In the genomic region with DNA sequence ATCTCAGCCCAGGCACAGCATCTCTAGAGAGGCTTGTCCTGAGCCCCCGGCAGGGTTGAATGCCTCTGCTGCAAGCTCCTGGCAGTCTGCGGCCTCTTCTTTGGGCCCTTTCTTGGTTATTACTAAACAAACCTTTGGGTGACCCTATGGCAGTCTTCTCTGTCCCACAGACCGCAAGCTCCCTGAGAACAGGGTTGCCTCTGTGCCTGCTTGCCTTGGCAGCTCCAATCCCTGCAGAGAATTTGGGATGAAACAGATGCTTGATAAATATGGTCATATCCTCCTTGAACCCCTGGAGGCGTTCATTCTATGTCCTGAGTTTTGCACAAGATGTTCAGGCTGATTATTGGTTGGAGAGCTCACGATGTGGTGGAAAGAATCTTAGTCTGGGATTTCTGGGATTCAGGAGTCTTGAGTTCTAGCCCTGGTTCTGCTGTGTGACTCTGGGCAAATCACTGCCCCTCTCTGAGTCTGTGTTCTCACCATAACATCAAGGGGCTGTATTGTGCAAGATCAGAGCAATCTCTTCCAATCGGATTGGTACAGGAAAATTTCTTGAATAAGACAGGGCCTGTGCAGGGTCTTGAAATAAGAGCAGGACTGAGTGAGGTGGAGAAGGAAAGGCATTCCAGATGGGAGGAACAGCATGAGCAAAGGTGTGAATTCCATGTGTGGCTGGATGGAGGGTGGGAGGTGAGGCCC, we compare ENCODE assay signal across 22 cellular contexts. TPM values are rescaled to one million over a fixed set of nuclear protein-coding genes. Genes with fewer than 3 reads are reported as not detected.
A peak's percentile ranks its signal among the peaks of the same experiment; 100 is the strongest.
DNase-seq lines count a peak whose midpoint lies in the region; TF ChIP-seq lines count a peak whose summit lies in the region.
"Had no signal": no experiment of that assay in that cellular context is flagged by ENCODE, and none has a peak within 500 bp of the region (broad histone marks: within the 10 kb centered on the region; RNA-seq: fewer than 3 reads in every experiment).

No MANE protein-coding gene starts in this region.

- peaks cover 12% of the 10 kb centered on the region for H3K4me1 Mint-ChIP-seq in endodermal cell

- H3K9me3 ChIP-seq in NT2/D1 (ENCODE audit: insufficient read depth, low read length), result no peaks in the 10 kb centered on the region
- no peaks in the 10 kb centered on the region for H3K9me3 ChIP-seq in endodermal cell (ENCODE audit: control insufficient read depth, low read length)
- H3K9me3 ChIP-seq: neutrophil, upper lobe of right lung had no signal

- H3K4me3 ChIP-seq in NT2/D1 (ENCODE audit: insufficient read length, low read depth), result no peak overlapping the region
- no peak overlapping the region for H3K4me3 ChIP-seq in endodermal cell (ENCODE audit: low read length)
- H3K4me3 ChIP-seq in retinal pigment epithelial cell (ENCODE audit: low read length), result peak overlapping the region; percentile 32
- H3K4me3 ChIP-seq: dorsolateral prefrontal cortex, lung, skin epidermis, upper lobe of right lung had no signal

- H3K4me3 Mint-ChIP-seq in endodermal cell, result no peak overlapping the region
- H3K4me3 Mint-ChIP-seq: CD14-positive monocyte had no signal

- H3K27me3 ChIP-seq in NT2/D1 (ENCODE audit: insufficient read depth, insufficient read length) (no peaks in the 10 kb centered on the region), endodermal cell (ENCODE audit: control insufficient read depth, insufficient read depth, low read length, poor library complexity, severe bottlenecking) (no peaks in the 10 kb centered on the region)

- H3K4me1 ChIP-seq in NT2/D1 (ENCODE audit: insufficient read depth, insufficient read length) (peaks cover 27% of the 10 kb centered on the region), endodermal cell (ENCODE audit: control insufficient read depth, insufficient read depth, low read length) (peaks cover 4% of the 10 kb centered on the region)

- peak; percentile 42 for DNase-seq in EL
- DNase-seq in NT2/D1 (ENCODE audit: low read depth, low spot score), result no peak
- no peak for DNase-seq in endodermal cell
- DNase-seq in retinal pigment epithelial cell (ENCODE audit: low read depth), result no peak
- DNase-seq in C1 segment of cervical spinal cord (lab: John Stamatoyannopoulos, UW), result no peak
- no peak for DNase-seq in hepatic stellate cell (ENCODE audit: low spot score)
- DNase-seq in activated CD4-positive, CD25-positive, alpha-beta regulatory T cell treated with anti-CD3 and anti-CD28 coated beads, Interleukin-2, amount 50 U/mL, for 72 hours, result no peak
- DNase-seq: activated CD4-positive, alpha-beta T cell treated with anti-CD3 and anti-CD28 coated beads for 1 hour; activated naive CD4-positive, alpha-beta T cell; central memory CD4-positive, alpha-beta T cell; dorsolateral prefrontal cortex; MM.1S; NCI-H1436; NCI-H774; SW 1271; upper lobe of right lung had no signal

- no peaks in the 10 kb centered on the region for H3K36me3 Mint-ChIP-seq in endodermal cell (ENCODE audit: low read depth)
- H3K36me3 Mint-ChIP-seq: CD14-positive monocyte had no signal

- 82 to 88% methylated on average over 6 of the region's 6 CpGs for WGBS in endodermal cell (ENCODE audit: insufficient coverage in 1 of 2, insufficient read length in 1 of 2), 2 experiments

- TF ChIP-seq CTCF in endodermal cell (conservative IDR thresholded peaks at IDR 0.05) (no peak), retinal pigment epithelial cell (conservative IDR thresholded peaks at IDR 0.05; ENCODE audit: low read depth, low read length) (no peak)

- H3K9me3 Mint-ChIP-seq in endodermal cell, result no peaks in the 10 kb centered on the region
- H3K9me3 Mint-ChIP-seq: CD14-positive monocyte had no signal

- H3K36me3 ChIP-seq in NT2/D1 (ENCODE audit: insufficient read depth, insufficient read length, low read length) (no peaks in the 10 kb centered on the region), endodermal cell (ENCODE audit: control insufficient read depth, insufficient read depth, low read length) (no peaks in the 10 kb centered on the region)
- H3K36me3 ChIP-seq: neutrophil, upper lobe of right lung had no signal

- H3K27ac Mint-ChIP-seq in endodermal cell, result peak overlapping the region; percentile 66
- H3K27ac Mint-ChIP-seq: CD14-positive monocyte had no signal

- peaks cover 16% of the 10 kb centered on the region for H3K27me3 Mint-ChIP-seq in endodermal cell (ENCODE audit: insufficient read depth)

- no peak overlapping the region for H3K27ac ChIP-seq in endodermal cell (ENCODE audit: low read depth, low read length)
- H3K27ac ChIP-seq: dorsolateral prefrontal cortex, neutrophil, upper lobe of right lung had no signal

- H3K9ac ChIP-seq in NT2/D1 (ENCODE audit: insufficient read length, low read depth) (peak overlapping the region; percentile 53), endodermal cell (ENCODE audit: extremely low read depth, low read length, poor library complexity, severe bottlenecking) (no peak overlapping the region)

RNA-seq across cellular contexts. Expression of a gene that starts 49.6 kb away (rescaled TPM):
- total RNA-seq in endodermal cell, result not detected
- polyA plus RNA-seq in endodermal cell (2013, experiment 1 of 2), result 0.18 TPM
- polyA plus RNA-seq in endodermal cell (2013, experiment 2 of 2), result not detected
- total RNA-seq: endothelial cell of umbilical vein, kidney epithelial cell, upper lobe of right lung had no signal
- polyA plus RNA-seq: CD14-positive monocyte, endothelial cell of umbilical vein had no signal
